9 cellular contexts compared by ENCODE assay signal in genomic region chr11:17734986-17735822, GRCh38. TPM values are rescaled to one million over a fixed set of nuclear protein-coding genes. Genes with fewer than 3 reads are reported as not detected.
DNase-seq lines count a peak whose midpoint lies in the region; ATAC-seq and TF ChIP-seq lines count a peak whose summit lies in the region.
"Had no signal": no experiment of that assay in that cellular context is flagged by ENCODE, and none has a peak within 500 bp of the region (broad histone marks: within the 10 kb centered on the region; RNA-seq: fewer than 3 reads in every experiment).

No MANE protein-coding gene starts in this region.

- DNase-seq in activated CD4-positive, alpha-beta T cell treated with anti-CD3 and anti-CD28 coated beads for 36 hours, result peak; percentile 71
- no peak for DNase-seq in activated CD4-positive, alpha-beta T cell treated with anti-CD3 and anti-CD28 coated beads, Interleukin-2, amount 50 U/mL, for 4 hours
- DNase-seq in NCI-H1092 (lab: John Stamatoyannopoulos, UW) (peak; percentile 25), glomerular visceral epithelial cell (ENCODE audit: extremely low spot score) (peak; percentile 57), osteocyte (ENCODE audit: extremely low spot score, unreplicated experiment) (peak; percentile 91)
- DNase-seq in activated T-helper 1 cell treated with anti-CD3 and anti-CD28 coated beads, Interleukin-12 subunit alpha, Interleukin-12 subunit beta, Interleukin-2, Interleukin-4 antibody, amounts not matched to agents 30 ng/mL and 10 ng/mL and 1 ng/mL, durations not matched to agents 14 hours and 24 hours and 36 hours (ENCODE audit: low spot score), result peak; percentile 10

- H3K9me3 Mint-ChIP-seq in activated CD4-positive, alpha-beta T cell treated with anti-CD3 and anti-CD28 coated beads for 36 hours (ENCODE audit: low read depth), result no peaks in the 10 kb centered on the region
- no peaks in the 10 kb centered on the region for H3K9me3 Mint-ChIP-seq in activated T-helper 1 cell treated with anti-CD3 and anti-CD28 coated beads, Interleukin-12 subunit alpha, Interleukin-12 subunit beta, Interleukin-2, Interleukin-4 antibody, amounts not matched to agents 30 ng/mL and 10 ng/mL and 1 ng/mL, durations not matched to agents 14 hours and 24 hours and 36 hours
- no peaks in the 10 kb centered on the region for H3K9me3 Mint-ChIP-seq in osteocyte (ENCODE audit: unreplicated experiment)
- no peaks in the 10 kb centered on the region for H3K9me3 Mint-ChIP-seq in activated T-helper 17 cell treated with anti-CD3 and anti-CD28 coated beads, Interleukin-2, amount 50 U/mL, for 72 hours
- H3K9me3 Mint-ChIP-seq: activated naive CD4-positive, alpha-beta T cell treated with anti-CD3 and anti-CD28 coated beads, Interleukin-2, amount 50 U/mL, for 24 hours had no signal

- H3K4me3 Mint-ChIP-seq in activated CD4-positive, alpha-beta T cell treated with anti-CD3 and anti-CD28 coated beads for 36 hours, result no peak overlapping the region
- H3K4me3 Mint-ChIP-seq in activated T-helper 1 cell treated with anti-CD3 and anti-CD28 coated beads, Interleukin-12 subunit alpha, Interleukin-12 subunit beta, Interleukin-2, Interleukin-4 antibody, amounts not matched to agents 30 ng/mL and 10 ng/mL and 1 ng/mL, durations not matched to agents 14 hours and 24 hours and 36 hours, result no peak overlapping the region
- peak overlapping the region; percentile 67 for H3K4me3 Mint-ChIP-seq in osteocyte (ENCODE audit: unreplicated experiment)
- H3K4me3 Mint-ChIP-seq in activated T-helper 17 cell treated with anti-CD3 and anti-CD28 coated beads, Interleukin-2, amount 50 U/mL, for 72 hours, result no peak overlapping the region

- no peak for TF ChIP-seq CTCF in osteocyte (IDR thresholded peaks at IDR 0.05)

- POLR2A ChIA-PET in activated CD4-positive, alpha-beta T cell treated with anti-CD3 and anti-CD28 coated beads for 36 hours (lab: Charles Lee), result no interaction called here

- peaks cover 5% of the 10 kb centered on the region for H3K4me1 Mint-ChIP-seq in activated CD4-positive, alpha-beta T cell treated with anti-CD3 and anti-CD28 coated beads for 36 hours
- no peaks in the 10 kb centered on the region for H3K4me1 Mint-ChIP-seq in activated T-helper 1 cell treated with anti-CD3 and anti-CD28 coated beads, Interleukin-12 subunit alpha, Interleukin-12 subunit beta, Interleukin-2, Interleukin-4 antibody, amounts not matched to agents 30 ng/mL and 10 ng/mL and 1 ng/mL, durations not matched to agents 14 hours and 24 hours and 36 hours (ENCODE audit: low read depth)
- H3K4me1 Mint-ChIP-seq in osteocyte (ENCODE audit: unreplicated experiment), result peaks cover 7% of the 10 kb centered on the region
- H3K4me1 Mint-ChIP-seq in activated T-helper 17 cell treated with anti-CD3 and anti-CD28 coated beads, Interleukin-2, amount 50 U/mL, for 72 hours, result peaks cover 5% of the 10 kb centered on the region

- no peaks in the 10 kb centered on the region for H3K36me3 Mint-ChIP-seq in activated CD4-positive, alpha-beta T cell treated with anti-CD3 and anti-CD28 coated beads for 36 hours (ENCODE audit: low read depth)
- no peaks in the 10 kb centered on the region for H3K36me3 Mint-ChIP-seq in activated T-helper 1 cell treated with anti-CD3 and anti-CD28 coated beads, Interleukin-12 subunit alpha, Interleukin-12 subunit beta, Interleukin-2, Interleukin-4 antibody, amounts not matched to agents 30 ng/mL and 10 ng/mL and 1 ng/mL, durations not matched to agents 14 hours and 24 hours and 36 hours (ENCODE audit: low read depth)
- H3K36me3 Mint-ChIP-seq in osteocyte (ENCODE audit: unreplicated experiment), result no peaks in the 10 kb centered on the region
- H3K36me3 Mint-ChIP-seq in activated T-helper 17 cell treated with anti-CD3 and anti-CD28 coated beads, Interleukin-2, amount 50 U/mL, for 72 hours (ENCODE audit: low read depth), result no peaks in the 10 kb centered on the region
- H3K36me3 Mint-ChIP-seq: activated naive CD4-positive, alpha-beta T cell treated with anti-CD3 and anti-CD28 coated beads, Interleukin-2, amount 50 U/mL, for 24 hours had no signal

- peak; percentile 66 for ATAC-seq in activated CD4-positive, alpha-beta T cell treated with anti-CD3 and anti-CD28 coated beads for 36 hours
- ATAC-seq in activated T-helper 17 cell treated with anti-CD3 and anti-CD28 coated beads, Interleukin-2, amount 50 U/mL, for 72 hours (replicated peaks), result no peak
- no peak for ATAC-seq in GM18870 (IDR thresholded peaks at IDR 0.05; ENCODE audit: unreplicated experiment)

- H3K27ac Mint-ChIP-seq in activated CD4-positive, alpha-beta T cell treated with anti-CD3 and anti-CD28 coated beads for 36 hours, result no peak overlapping the region
- no peak overlapping the region for H3K27ac Mint-ChIP-seq in activated T-helper 1 cell treated with anti-CD3 and anti-CD28 coated beads, Interleukin-12 subunit alpha, Interleukin-12 subunit beta, Interleukin-2, Interleukin-4 antibody, amounts not matched to agents 30 ng/mL and 10 ng/mL and 1 ng/mL, durations not matched to agents 14 hours and 24 hours and 36 hours
- no peak overlapping the region for H3K27ac Mint-ChIP-seq in osteocyte (ENCODE audit: unreplicated experiment)
- H3K27ac Mint-ChIP-seq in activated T-helper 17 cell treated with anti-CD3 and anti-CD28 coated beads, Interleukin-2, amount 50 U/mL, for 72 hours, result no peak overlapping the region
- H3K27ac Mint-ChIP-seq: activated naive CD4-positive, alpha-beta T cell treated with anti-CD3 and anti-CD28 coated beads, Interleukin-2, amount 50 U/mL, for 24 hours had no signal

- CTCF ChIA-PET in activated CD4-positive, alpha-beta T cell treated with anti-CD3 and anti-CD28 coated beads for 36 hours (lab: Charles Lee), result interaction anchor here (1.0 to 7.6 kb wide), 2 partner anchors 15 to 244 kb away, joined by 4 to 115 read pairs; no protein-coding TSS in a partner anchor

- intact Hi-C loops in activated CD4-positive, alpha-beta T cell treated with anti-CD3 and anti-CD28 coated beads for 36 hours (cut with DNase I, micrococcal nuclease), result no loop called here
- intact Hi-C loops in activated T-helper 1 cell treated with anti-CD3 and anti-CD28 coated beads, Interleukin-12 subunit alpha, Interleukin-12 subunit beta, Interleukin-2, Interleukin-4 antibody, amounts not matched to agents 30 ng/mL and 10 ng/mL and 1 ng/mL, durations not matched to agents 14 hours and 24 hours and 36 hours (cut with micrococcal nuclease), result no loop called here

- H3K27me3 Mint-ChIP-seq in activated CD4-positive, alpha-beta T cell treated with anti-CD3 and anti-CD28 coated beads for 36 hours, result peaks cover 45% of the 10 kb centered on the region
- peaks cover 52% of the 10 kb centered on the region for H3K27me3 Mint-ChIP-seq in activated T-helper 1 cell treated with anti-CD3 and anti-CD28 coated beads, Interleukin-12 subunit alpha, Interleukin-12 subunit beta, Interleukin-2, Interleukin-4 antibody, amounts not matched to agents 30 ng/mL and 10 ng/mL and 1 ng/mL, durations not matched to agents 14 hours and 24 hours and 36 hours (ENCODE audit: insufficient read depth)
- H3K27me3 Mint-ChIP-seq in osteocyte (ENCODE audit: unreplicated experiment), result peaks cover 19% of the 10 kb centered on the region
- H3K27me3 Mint-ChIP-seq in activated T-helper 17 cell treated with anti-CD3 and anti-CD28 coated beads, Interleukin-2, amount 50 U/mL, for 72 hours, result peaks cover 33% of the 10 kb centered on the region

RNA-seq across cellular contexts. Expression of gene KCNC1, which starts 0.6 kb away (rescaled TPM):
- total RNA-seq in activated CD4-positive, alpha-beta T cell treated with anti-CD3 and anti-CD28 coated beads for 36 hours, result not detected
- not detected in 2 replicates for total RNA-seq in activated T-helper 1 cell treated with anti-CD3 and anti-CD28 coated beads, Interleukin-12 subunit alpha, Interleukin-12 subunit beta, Interleukin-2, Interleukin-4 antibody, amounts not matched to agents 30 ng/mL and 10 ng/mL and 1 ng/mL, durations not matched to agents 14 hours and 24 hours and 36 hours
- not detected in 2 replicates for total RNA-seq in osteocyte
- total RNA-seq in activated T-helper 17 cell treated with anti-CD3 and anti-CD28 coated beads, Interleukin-2, amount 50 U/mL, for 72 hours, result not detected

RNA-seq across cellular contexts. Expression of gene MYOD1, which starts 15.8 kb away (rescaled TPM):
- not detected for total RNA-seq in activated CD4-positive, alpha-beta T cell treated with anti-CD3 and anti-CD28 coated beads for 36 hours
- not detected in 2 replicates for total RNA-seq in activated T-helper 1 cell treated with anti-CD3 and anti-CD28 coated beads, Interleukin-12 subunit alpha, Interleukin-12 subunit beta, Interleukin-2, Interleukin-4 antibody, amounts not matched to agents 30 ng/mL and 10 ng/mL and 1 ng/mL, durations not matched to agents 14 hours and 24 hours and 36 hours
- total RNA-seq in osteocyte, result not detected in 2 replicates
- total RNA-seq in activated T-helper 17 cell treated with anti-CD3 and anti-CD28 coated beads, Interleukin-2, amount 50 U/mL, for 72 hours, result not detected

Comparison
In these comparisons a context has a peak if more than half of its experiments do, and no peak if none do; other contexts are left out.
1. DNase-seq: peak in activated CD4-positive, alpha-beta T cell treated with anti-CD3 and anti-CD28 coated beads for 36 hours (single experiment), NCI-H1092 (single experiment), activated T-helper 1 cell treated with anti-CD3 and anti-CD28 coated beads, Interleukin-12 subunit alpha, Interleukin-12 subunit beta, Interleukin-2, Interleukin-4 antibody, amounts not matched to agents 30 ng/mL and 10 ng/mL and 1 ng/mL, durations not matched to agents 14 hours and 24 hours and 36 hours (single experiment), glomerular visceral epithelial cell (single experiment) and osteocyte (single experiment); none in activated CD4-positive, alpha-beta T cell treated with anti-CD3 and anti-CD28 coated beads, Interleukin-2, amount 50 U/mL, for 4 hours (0 of 2).